Comparison of ENCODE assay signal across 8 cellular contexts in the genomic region with DNA sequence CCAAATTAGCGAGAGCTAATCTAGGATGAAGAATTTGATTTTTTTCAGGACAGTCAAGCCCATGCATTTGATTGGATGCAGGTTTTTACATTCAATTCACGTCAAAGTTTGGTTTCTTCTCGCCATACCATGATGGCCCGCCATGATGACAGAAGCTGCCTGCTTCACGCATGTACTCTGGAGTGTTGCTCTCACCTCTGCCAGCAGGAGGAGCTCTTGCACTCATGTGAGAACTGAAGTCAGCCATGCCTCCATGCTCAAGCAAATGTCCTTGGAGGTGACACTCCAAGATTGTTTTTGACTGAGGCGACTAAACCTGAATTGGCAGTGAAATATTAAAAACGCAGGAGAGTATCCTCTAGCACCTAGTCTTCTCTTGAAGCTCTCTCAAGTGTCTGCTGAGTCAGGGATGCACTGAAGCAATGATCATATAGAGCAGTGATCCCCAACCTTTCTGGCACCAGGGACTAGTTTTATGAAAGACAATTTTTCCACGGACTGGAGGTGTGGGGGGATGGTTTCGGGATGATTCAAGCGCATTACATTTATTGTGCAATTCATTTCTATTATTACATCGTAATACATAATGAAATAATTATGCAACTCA.
DNase-seq lines count a peak whose midpoint lies in the region; ATAC-seq and TF ChIP-seq lines count a peak whose summit lies in the region.

No MANE protein-coding gene starts in this region.

- intact Hi-C loops in posterior vena cava (cut with DNase I) = no loop called here

- DNase-seq in NCI-H69 (lab: John Stamatoyannopoulos, UW) = peak; percentile 51
- DNase-seq in activated CD8-positive, alpha-beta memory T cell treated with anti-CD3 and anti-CD28 coated beads for 48 hours (ENCODE audit: low read depth in 2 of 3, low spot score in 2 of 3) = peak; percentile 15 to 27 (median 20)
- peak; percentile 72 for DNase-seq in fibroblast of the aortic adventitia (ENCODE audit: low read depth)
- DNase-seq in posterior vena cava (ENCODE audit: low spot score) = peak; percentile 89
- DNase-seq in DMS153 treated with DMSO at 0.1 percent for 48 hours (lab: John Stamatoyannopoulos, UW; ENCODE audit: unreplicated experiment) = no peak

- no peak overlapping the region for H3K27ac ChIP-seq in C4-2B

- ATAC-seq in GM18868 (IDR thresholded peaks at IDR 0.05; ENCODE audit: unreplicated experiment) (peak; percentile 100), HG03045 (IDR thresholded peaks at IDR 0.05; ENCODE audit: unreplicated experiment) (peak; percentile 96)

- TF ChIP-seq CTCF in C4-2B (conservative IDR thresholded peaks at IDR 0.05) (peak; percentile 87), fibroblast of the aortic adventitia (IDR thresholded peaks at IDR 0.05; ENCODE audit: insufficient read depth, low read length) (peak; percentile 79)

- no peak overlapping the region for H3K4me3 ChIP-seq in fibroblast of the aortic adventitia (ENCODE audit: low read depth, low read length)
